23 cellular contexts compared by ENCODE assay signal in genomic region chr3:196408565-196409300, GRCh38.
"Had no signal": no experiment of that assay in that cellular context is flagged by ENCODE, and none has a peak within 500 bp of the region (broad histone marks: within the 10 kb centered on the region; RNA-seq: fewer than 3 reads in every experiment).

No MANE protein-coding gene starts in this region.

- H3K27ac ChIP-seq: breast epithelium, colonic mucosa, epithelial cell of prostate, gastroesophageal sphincter, left ventricle myocardium inferior, pancreas, psoas muscle, right atrium auricular region, tibial artery, uterus had no signal

- DNase-seq: activated B cell treated with CpG ODN at 0.5 μM for 24 hours; activated CD4-positive, alpha-beta memory T cell treated with anti-CD3 and anti-CD28 coated beads, Interleukin-2, amount 10 ng/mL, durations not matched to agents 7 days and 5 days; activated CD4-positive, alpha-beta T cell treated with anti-CD3 and anti-CD28 coated beads for 48 hours; activated effector memory CD4-positive, alpha-beta T cell treated with anti-CD3 and anti-CD28 coated beads, Interleukin-2, amount 50 U/mL, for 16 hours; activated T-cell treated with anti-CD3 and anti-CD28 coated beads for 4 hours; colonic mucosa; endodermal cell; head of caudate nucleus; hypothalamus; left ventricle myocardium inferior; pancreas; psoas muscle; stimulated activated CD4-positive, alpha-beta T cell treated with anti-CD3 and anti-CD28 coated beads, Interleukin-12 subunit alpha, Interleukin-12 subunit beta, amount 100 ng/mL, for 4 hours; stimulated activated CD4-positive, alpha-beta T cell treated with anti-CD3 and anti-CD28 coated beads, Interleukin-4, amount 100 ng/mL, for 4 hours; substantia nigra; T1000; tibial artery; uterus had no signal

- H3K27me3 ChIP-seq: breast epithelium, colonic mucosa, gastroesophageal sphincter, pancreas, right atrium auricular region, tibial artery, uterus had no signal

- H3K4me1 ChIP-seq: breast epithelium, colonic mucosa, pancreas, uterus had no signal

- H3K9me3 ChIP-seq: breast epithelium, colonic mucosa, gastroesophageal sphincter, pancreas, psoas muscle, tibial artery, uterus had no signal

- FAIRE-seq: pancreas had no signal

- ATAC-seq: activated naive CD4-positive, alpha-beta T cell treated with anti-CD3 and anti-CD28 coated beads, Interleukin-2, amount 50 U/mL, for 72 hours; gastroesophageal sphincter; pancreas; psoas muscle had no signal

- H3K36me3 ChIP-seq: breast epithelium, colonic mucosa, pancreas, uterus had no signal

- H3K4me3 ChIP-seq: breast epithelium, colonic mucosa, gastroesophageal sphincter, left ventricle myocardium inferior, pancreas, psoas muscle, right atrium auricular region, tibial artery, uterus had no signal
